In the genomic region with DNA sequence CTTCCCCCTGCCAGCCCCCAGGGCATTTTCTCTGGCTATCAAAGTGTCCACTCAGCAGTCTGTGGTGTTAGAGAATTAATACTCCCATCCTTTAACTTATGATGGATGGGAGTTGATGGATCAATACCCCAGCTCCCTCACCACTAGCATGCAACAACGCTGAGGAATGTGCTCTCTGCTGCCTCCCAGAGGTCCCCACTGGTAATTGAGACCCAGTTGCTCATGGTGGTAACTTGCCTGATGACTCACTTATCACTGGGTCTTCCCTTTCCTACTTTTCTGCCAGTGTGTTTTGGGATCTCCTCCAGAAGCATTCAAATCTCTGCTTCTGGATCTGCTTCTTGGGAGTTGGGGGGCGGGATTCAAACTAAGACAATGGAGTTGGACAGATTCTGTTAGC, we compare ENCODE assay signal across 10 cellular contexts. TPM values are rescaled to one million over a fixed set of nuclear protein-coding genes. Genes with fewer than 3 reads are reported as not detected.
DNase-seq lines count a peak whose midpoint lies in the region; ATAC-seq and TF ChIP-seq lines count a peak whose summit lies in the region.
"Had no signal": no experiment of that assay in that cellular context is flagged by ENCODE, and none has a peak within 500 bp of the region (broad histone marks: within the 10 kb centered on the region; RNA-seq: fewer than 3 reads in every experiment).

No MANE protein-coding gene starts in this region.

- peak; percentile 26 for DNase-seq in stimulated activated naive CD8-positive, alpha-beta T cell treated with anti-CD3 and anti-CD28 coated beads, Interleukin-15, Interleukin-2, amounts not matched to agents 100 U/mL and 50 U/mL, for 24 hours
- DNase-seq in stimulated activated naive CD8-positive, alpha-beta T cell treated with anti-CD3 and anti-CD28 coated beads, Interleukin-15, amount 100 ng/mL, for 72 hours: no peak
- DNase-seq in brain microvascular endothelial cell: no peak
- no peak for DNase-seq in upper lobe of right lung
- DNase-seq in lower leg skin (ENCODE audit: low spot score in 2 of 2): no peak
- DNase-seq in DMS114 treated with DMSO at 0.1 percent for 48 hours (lab: John Stamatoyannopoulos, UW; ENCODE audit: unreplicated experiment): no peak
- DNase-seq in mucosa of descending colon: no peak
- DNase-seq: occipital lobe, substantia nigra had no signal

- no peaks in the 10 kb centered on the region for H4K20me1 ChIP-seq in Loucy (ENCODE audit: insufficient read depth, low read length, poor library complexity, severe bottlenecking)

- no peak overlapping the region for H3K27ac Mint-ChIP-seq in stimulated activated naive CD8-positive, alpha-beta T cell treated with anti-CD3 and anti-CD28 coated beads, Interleukin-15, amount 100 ng/mL, for 72 hours

- TF ChIP-seq CTCF in Loucy (conservative IDR thresholded peaks at IDR 0.05; ENCODE audit: low read length) (peak; percentile 60), brain microvascular endothelial cell (IDR thresholded peaks at IDR 0.05; ENCODE audit: low read depth, low read length, missing control alignments) (peak; percentile 45), upper lobe of right lung (IDR thresholded peaks at IDR 0.05) (peak; percentile 12), lower leg skin (IDR thresholded peaks at IDR 0.05) (no peak), mucosa of descending colon (IDR thresholded peaks at IDR 0.05) (no peak)

- no peaks in the 10 kb centered on the region for H3K4me1 Mint-ChIP-seq in stimulated activated naive CD8-positive, alpha-beta T cell treated with anti-CD3 and anti-CD28 coated beads, Interleukin-15, amount 100 ng/mL, for 72 hours

- no peak overlapping the region for H3K4me3 Mint-ChIP-seq in stimulated activated naive CD8-positive, alpha-beta T cell treated with anti-CD3 and anti-CD28 coated beads, Interleukin-15, amount 100 ng/mL, for 72 hours

- H3K27ac ChIP-seq in brain microvascular endothelial cell: no peak overlapping the region
- H3K27ac ChIP-seq in upper lobe of right lung: no peak overlapping the region

- H3K4me3 ChIP-seq in Loucy (ENCODE audit: low read length, poor library complexity, severe bottlenecking): no peak overlapping the region
- H3K4me3 ChIP-seq in brain microvascular endothelial cell (ENCODE audit: low read depth, low read length): no peak overlapping the region
- H3K4me3 ChIP-seq in upper lobe of right lung: no peak overlapping the region
- no peak overlapping the region for H3K4me3 ChIP-seq in lower leg skin (ENCODE audit: low read depth, poor library complexity, severe bottlenecking)
- H3K4me3 ChIP-seq in mucosa of descending colon: no peak overlapping the region

- H3K4me2 ChIP-seq in Loucy (ENCODE audit: low read depth, low read length, poor library complexity, severe bottlenecking): no peak overlapping the region

- no peak for ATAC-seq in stimulated activated naive CD8-positive, alpha-beta T cell treated with anti-CD3 and anti-CD28 coated beads, Interleukin-15, Interleukin-2, amounts not matched to agents 100 U/mL and 50 U/mL, for 24 hours
- no peak for ATAC-seq in stimulated activated naive CD8-positive, alpha-beta T cell treated with anti-CD3 and anti-CD28 coated beads, Interleukin-15, amount 100 ng/mL, for 72 hours
- ATAC-seq in upper lobe of right lung (peak; percentile 53), mucosa of descending colon (no peak)

- H3K36me3 ChIP-seq in Loucy (ENCODE audit: insufficient read depth, low read length) (no peaks in the 10 kb centered on the region), brain microvascular endothelial cell (replicated peaks) (no peaks in the 10 kb centered on the region), upper lobe of right lung (no peaks in the 10 kb centered on the region), mucosa of descending colon (ENCODE audit: low read depth) (no peaks in the 10 kb centered on the region)

- H3K27me3 Mint-ChIP-seq in stimulated activated naive CD8-positive, alpha-beta T cell treated with anti-CD3 and anti-CD28 coated beads, Interleukin-15, amount 100 ng/mL, for 72 hours: peaks cover 55% of the 10 kb centered on the region

- no peaks in the 10 kb centered on the region; the same call in 1 of the 2 replicates for H3K9me3 ChIP-seq in Loucy (ENCODE audit: insufficient read depth, low read depth, low read length)
- no peaks in the 10 kb centered on the region for H3K9me3 ChIP-seq in upper lobe of right lung
- no peaks in the 10 kb centered on the region for H3K9me3 ChIP-seq in mucosa of descending colon

- no peak overlapping the region for H2AFZ ChIP-seq in Loucy (ENCODE audit: low read length)

- in situ Hi-C loops in brain microvascular endothelial cell (cut with HindIII; ENCODE audit: low pct_ligation_motif_present, low sequenced_read_pairs): no loop called here

- H3K27me3 ChIP-seq in Loucy (ENCODE audit: insufficient read depth, low read length, poor library complexity, severe bottlenecking) (no peaks in the 10 kb centered on the region), brain microvascular endothelial cell (replicated peaks) (no peaks in the 10 kb centered on the region), upper lobe of right lung (peaks cover 15% of the 10 kb centered on the region)

- no peaks in the 10 kb centered on the region for H3K9me2 ChIP-seq in Loucy (replicated peaks; ENCODE audit: low read depth, low read length)

- no peak overlapping the region for H3K9ac ChIP-seq in Loucy (ENCODE audit: low read depth, low read length, poor library complexity, severe bottlenecking)

- TF ChIP-seq POLR2A in lower leg skin (IDR thresholded peaks at IDR 0.05): no peak

- no peaks in the 10 kb centered on the region for H3F3A ChIP-seq in Loucy (ENCODE audit: low read depth)

- 16 to 17% methylated on average over 2 of the region's 2 CpGs for WGBS in lower leg skin, 2 donors

- H3K79me2 ChIP-seq in Loucy (ENCODE audit: insufficient read depth, low read length): no peaks in the 10 kb centered on the region

- H3K4me1 ChIP-seq in Loucy (ENCODE audit: insufficient read depth, low read length, poor library complexity, severe bottlenecking): no peaks in the 10 kb centered on the region
- H3K4me1 ChIP-seq in upper lobe of right lung: no peaks in the 10 kb centered on the region
- H3K4me1 ChIP-seq in mucosa of descending colon (ENCODE audit: low read depth): no peaks in the 10 kb centered on the region

- intact Hi-C loops in upper lobe of right lung (cut with DNase I) (no loop called here), lower leg skin (cut with DNase I; ENCODE audit: low total_unique reads) (no loop called here), mucosa of descending colon (cut with DNase I, micrococcal nuclease) (no loop called here)

- H3K9me3 Mint-ChIP-seq in stimulated activated naive CD8-positive, alpha-beta T cell treated with anti-CD3 and anti-CD28 coated beads, Interleukin-15, amount 100 ng/mL, for 72 hours: peaks cover 4 to 13% of the 10 kb centered on the region in 2 donors

RNA-seq across cellular contexts. Expression of gene CACNA1A, which starts 20.3 kb away (rescaled TPM):
- total RNA-seq in upper lobe of right lung: 0.26 TPM
- under 1 TPM in 3 of 4 donors, not detected in 1; 0.16 to 0.46 (median 0.22) TPM for total RNA-seq in lower leg skin
- 10 to 100 TPM in 1 of 3 donors, 1 to 10 TPM in 2; 2.3 to 10.1 (median 5.7) TPM for total RNA-seq in mucosa of descending colon

Comparison
In these comparisons a context has a peak if more than half of its experiments do, and no peak if none do; other contexts are left out.
1. CTCF ChIP-seq: peak in Loucy (single experiment), brain microvascular endothelial cell (single experiment) and upper lobe of right lung (single experiment); none in lower leg skin (0 of 3) and mucosa of descending colon (single experiment).